Comparison of ENCODE assay signal across 18 cellular contexts in the genomic region with DNA sequence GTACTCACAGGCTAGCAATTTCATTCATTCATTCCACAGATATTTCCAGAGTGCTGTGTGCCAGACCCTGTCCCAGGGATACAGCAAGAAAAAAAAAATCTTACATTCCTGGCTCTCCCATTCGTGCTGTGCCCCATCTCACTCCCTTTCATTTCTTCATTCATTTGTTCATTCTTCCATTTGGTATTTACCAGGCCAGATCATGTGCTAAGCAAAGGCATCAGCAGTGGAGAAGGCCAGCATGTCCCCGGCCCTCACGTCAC. TPM values are rescaled to one million over a fixed set of nuclear protein-coding genes. Genes with fewer than 3 reads are reported as not detected.
DNase-seq lines count a peak whose midpoint lies in the region; ATAC-seq and TF ChIP-seq lines count a peak whose summit lies in the region.
"Had no signal": no experiment of that assay in that cellular context is flagged by ENCODE, and none has a peak within 500 bp of the region (broad histone marks: within the 10 kb centered on the region; RNA-seq: fewer than 3 reads in every experiment).

No MANE protein-coding gene starts in this region.

- H3K4me1 ChIP-seq in adipocyte (ENCODE audit: control insufficient read depth, insufficient read depth, low read length), result peaks cover 24% of the 10 kb centered on the region
- H3K4me1 ChIP-seq in naive thymus-derived CD4-positive, alpha-beta T cell (ENCODE audit: control insufficient read depth in 2 of 2, insufficient read depth in 2 of 2, low read length in 2 of 2), result peaks cover 5 to 10% of the 10 kb centered on the region in 2 donors

- H3K4me1 Mint-ChIP-seq in Calu3 (ENCODE audit: low read depth, unreplicated experiment), result no peaks in the 10 kb centered on the region
- peaks cover 14 to 39% (median 30%) of the 10 kb centered on the region in 7 donors for H3K4me1 Mint-ChIP-seq in naive thymus-derived CD4-positive, alpha-beta T cell

- peaks cover 29% of the 10 kb centered on the region for H3K36me3 Mint-ChIP-seq in Calu3 (ENCODE audit: insufficient read depth, unreplicated experiment)
- peaks cover 0 to 7% (median 0%) of the 10 kb centered on the region in 5 donors for H3K36me3 Mint-ChIP-seq in naive thymus-derived CD4-positive, alpha-beta T cell
- H3K36me3 Mint-ChIP-seq: activated CD4-positive, alpha-beta memory T cell treated with anti-CD3 and anti-CD28 coated beads for 36 hours had no signal

- H3K27ac Mint-ChIP-seq in Calu3 (ENCODE audit: unreplicated experiment), result no peak overlapping the region
- peak overlapping the region in 2 of 9 donors; percentile 38 to 43 for H3K27ac Mint-ChIP-seq in naive thymus-derived CD4-positive, alpha-beta T cell
- H3K27ac Mint-ChIP-seq: activated CD4-positive, alpha-beta memory T cell treated with anti-CD3 and anti-CD28 coated beads for 36 hours had no signal

- no peak overlapping the region for H3K4me3 Mint-ChIP-seq in Calu3 (ENCODE audit: low read depth, unreplicated experiment)
- H3K4me3 Mint-ChIP-seq in naive thymus-derived CD4-positive, alpha-beta T cell, result peak overlapping the region in 8 of 10 donors; percentile 4 to 84 (median 32)
- H3K4me3 Mint-ChIP-seq: activated CD4-positive, alpha-beta memory T cell treated with anti-CD3 and anti-CD28 coated beads for 36 hours; CD14-positive monocyte had no signal

- H3K27me3 ChIP-seq in adipocyte (replicated peaks; ENCODE audit: control insufficient read depth, insufficient read depth, low read length), result no peaks in the 10 kb centered on the region
- H3K27me3 ChIP-seq in naive thymus-derived CD4-positive, alpha-beta T cell (ENCODE audit: control insufficient read depth in 2 of 2, insufficient read depth in 2 of 2, low read length in 2 of 2), result no peaks in the 10 kb centered on the region
- H3K27me3 ChIP-seq: cardiac muscle cell, suprapubic skin had no signal

- H3K27me3 Mint-ChIP-seq in Calu3 (ENCODE audit: unreplicated experiment), result no peaks in the 10 kb centered on the region
- no peaks in the 10 kb centered on the region for H3K27me3 Mint-ChIP-seq in naive thymus-derived CD4-positive, alpha-beta T cell
- H3K27me3 Mint-ChIP-seq: activated CD4-positive, alpha-beta memory T cell treated with anti-CD3 and anti-CD28 coated beads for 36 hours had no signal

- ATAC-seq in naive thymus-derived CD4-positive, alpha-beta T cell, result no peak
- ATAC-seq in HG02623 (IDR thresholded peaks at IDR 0.05; ENCODE audit: unreplicated experiment), result no peak
- no peak for ATAC-seq in GM19467 (IDR thresholded peaks at IDR 0.05; ENCODE audit: unreplicated experiment)

- H3K9me3 Mint-ChIP-seq in Calu3 (ENCODE audit: low read depth, unreplicated experiment), result no peaks in the 10 kb centered on the region
- H3K9me3 Mint-ChIP-seq in naive thymus-derived CD4-positive, alpha-beta T cell, result no peaks in the 10 kb centered on the region
- H3K9me3 Mint-ChIP-seq: activated CD4-positive, alpha-beta memory T cell treated with anti-CD3 and anti-CD28 coated beads for 36 hours had no signal

- H3K36me3 ChIP-seq in adipocyte (ENCODE audit: control insufficient read depth, insufficient read depth, low read length, severe bottlenecking), result no peaks in the 10 kb centered on the region
- H3K36me3 ChIP-seq in naive thymus-derived CD4-positive, alpha-beta T cell (ENCODE audit: control insufficient read depth in 2 of 3, insufficient read depth in 3 of 3, low read length in 3 of 3), result peaks cover 0 to 5% (median 0%) of the 10 kb centered on the region in 3 experiments
- H3K36me3 ChIP-seq: cardiac muscle cell had no signal

- DNase-seq in AG10803 (ENCODE audit: low read depth) (peak; percentile 69), Calu3 (no peak), adipocyte (ENCODE audit: low read depth) (peak; percentile 33), G401 (ENCODE audit: low spot score) (no peak)
- DNase-seq in naive thymus-derived CD4-positive, alpha-beta T cell, result no peak
- no peak for DNase-seq in stimulated activated CD4-positive, alpha-beta T cell treated with anti-CD3 and anti-CD28 coated beads, Interleukin-15, amount 100 ng/mL, for 24 hours
- DNase-seq: activated CD4-positive, alpha-beta memory T cell treated with anti-CD3 and anti-CD28 coated beads for 36 hours; activated gamma-delta T cell treated with Interleukin-2 at 50 U/mL for 16 hours; NK-92 treated with Interleukin-12 subunit alpha and Interleukin-12 subunit beta, amount 100 ng/mL, for 24 hours; posterior cingulate gyrus; Right ventricle myocardium superior had no signal

- H3K27ac ChIP-seq in naive thymus-derived CD4-positive, alpha-beta T cell (ENCODE audit: low read depth, low read length), result no peak overlapping the region
- H3K27ac ChIP-seq: cardiac muscle cell, suprapubic skin had no signal

- in situ Hi-C loops in G401 (cut with HindIII; ENCODE audit: low sequenced_read_pairs), result no loop called here

- POLR2A ChIA-PET in naive thymus-derived CD4-positive, alpha-beta T cell (lab: Charles Lee), result no interaction called here

- H3K9ac ChIP-seq in adipocyte (ENCODE audit: low read length), result no peak overlapping the region

- no peaks in the 10 kb centered on the region for H3K9me3 ChIP-seq in adipocyte (ENCODE audit: control insufficient read depth, low read length)
- no peaks in the 10 kb centered on the region for H3K9me3 ChIP-seq in naive thymus-derived CD4-positive, alpha-beta T cell (ENCODE audit: control insufficient read depth in 2 of 3, low read length in 3 of 3)
- H3K9me3 ChIP-seq: suprapubic skin had no signal

- H3K4me3 ChIP-seq in AG10803 (ENCODE audit: low read length), result no peak overlapping the region
- H3K4me3 ChIP-seq in adipocyte (ENCODE audit: low read length), result no peak overlapping the region
- no peak overlapping the region for H3K4me3 ChIP-seq in naive thymus-derived CD4-positive, alpha-beta T cell (ENCODE audit: low read length)
- H3K4me3 ChIP-seq: cardiac muscle cell, suprapubic skin had no signal

- intact Hi-C loops in Calu3 (cut with micrococcal nuclease; ENCODE audit: unreplicated experiment), result no loop called here
- intact Hi-C loops in naive thymus-derived CD4-positive, alpha-beta T cell (cut with micrococcal nuclease), result loop anchor here in 1 of 2 donors (5.0 kb wide), 1 partner anchor 346 kb away; a partner anchor contains a TSS

- TF ChIP-seq CTCF in AG10803 (conservative IDR thresholded peaks at IDR 0.05; ENCODE audit: low read length) (no peak), Calu3 (IDR thresholded peaks at IDR 0.05; ENCODE audit: unreplicated experiment) (no peak)

- CTCF ChIA-PET in Calu3 (lab: Charles Lee), result no interaction called here
- CTCF ChIA-PET in naive thymus-derived CD4-positive, alpha-beta T cell (lab: Charles Lee), result interaction anchor here (0.6 kb wide), 1 partner anchor 426 kb away, joined by 5 read pairs; no protein-coding TSS in a partner anchor

- TSS peak; percentile 42 for BruUV-seq in Calu3 (replicated peaks; lab: Mats Ljungman, UMichigan)

RNA-seq across cellular contexts. Expression of a gene that starts 2.3 kb away (rescaled TPM):
- 26.1 and 30.5 TPM in 2 replicates for total RNA-seq in Calu3 (2022)
- total RNA-seq in naive thymus-derived CD4-positive, alpha-beta T cell, result 10 to 100 TPM; 22.3 to 31.5 (median 27.0) TPM
- under 1 TPM; 0.09 to 0.52 TPM for polyA plus RNA-seq in naive thymus-derived CD4-positive, alpha-beta T cell
- 13.8 and 21.7 TPM in 2 replicates for total RNA-seq in G401 (2014; rRNA removed; shearing (Covaris generic))

RNA-seq across cellular contexts. Expression of a gene that starts 24.7 kb away (rescaled TPM):
- not detected in 2 replicates for total RNA-seq in Calu3 (2022)
- total RNA-seq in naive thymus-derived CD4-positive, alpha-beta T cell, result not detected
- not detected for polyA plus RNA-seq in naive thymus-derived CD4-positive, alpha-beta T cell
- not detected in 2 replicates for total RNA-seq in G401 (2014; rRNA removed; shearing (Covaris generic))
- total RNA-seq: activated CD4-positive, alpha-beta memory T cell treated with anti-CD3 and anti-CD28 coated beads for 36 hours; cardiac muscle cell; glomerular endothelial cell; mesenteric fat pad; Right ventricle myocardium superior; suprapubic skin had no signal
- polyA plus RNA-seq: CD14-positive monocyte had no signal

RNA-seq across cellular contexts. Expression of a gene that starts 33.0 kb away (rescaled TPM):
- 0.83 and 0.94 TPM in 2 replicates for total RNA-seq in Calu3 (2022)
- total RNA-seq in naive thymus-derived CD4-positive, alpha-beta T cell, result 1 to 10 TPM in 4 of 5 experiments, under 1 TPM in 1; 0.29 to 2.5 (median 1.5) TPM
- not detected for polyA plus RNA-seq in naive thymus-derived CD4-positive, alpha-beta T cell
- not detected in 2 replicates for total RNA-seq in G401 (2014; rRNA removed; shearing (Covaris generic))
- total RNA-seq: activated CD4-positive, alpha-beta memory T cell treated with anti-CD3 and anti-CD28 coated beads for 36 hours; glomerular endothelial cell; Right ventricle myocardium superior had no signal
- polyA plus RNA-seq: CD14-positive monocyte had no signal

Comparison
In these comparisons a context has a peak if more than half of its experiments do, and no peak if none do; other contexts are left out.
1. DNase-seq: peak in AG10803 (single experiment) and adipocyte (single experiment); none in Calu3 (single experiment), naive thymus-derived CD4-positive, alpha-beta T cell (0 of 9), stimulated activated CD4-positive, alpha-beta T cell treated with anti-CD3 and anti-CD28 coated beads, Interleukin-15, amount 100 ng/mL, for 24 hours (single experiment) and G401 (single experiment).